Comparison of ENCODE assay signal across 22 cellular contexts in the genomic region with DNA sequence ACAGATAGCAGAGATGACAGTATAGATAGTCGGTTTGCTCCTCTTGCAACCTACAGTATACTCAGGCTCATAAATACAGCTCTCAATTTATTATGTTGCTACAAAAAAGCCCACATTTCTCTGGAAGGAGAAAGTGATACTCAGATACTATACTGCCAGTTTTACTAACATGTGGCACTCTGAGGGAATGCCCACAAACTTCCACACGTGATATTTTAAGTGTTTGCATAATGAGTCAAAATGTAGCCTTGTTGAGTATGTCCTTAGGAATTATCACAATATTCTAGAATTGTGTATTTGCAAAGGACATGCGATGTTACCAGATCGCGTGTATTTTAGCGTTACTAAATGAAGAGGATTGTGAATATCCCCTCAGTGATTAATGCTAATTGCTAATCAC.
DNase-seq lines count a peak whose midpoint lies in the region; ATAC-seq, FAIRE-seq and TF ChIP-seq lines count a peak whose summit lies in the region.
"Had no signal": no experiment of that assay in that cellular context is flagged by ENCODE, and none has a peak within 500 bp of the region (broad histone marks: within the 10 kb centered on the region; RNA-seq: fewer than 3 reads in every experiment).

No MANE protein-coding gene starts in this region.

- POLR2A ChIA-PET in PC-3 (lab: Charles Lee; ENCODE audit: unreplicated experiment): no interaction called here

- H4K91ac ChIP-seq in trophoblast cell (ENCODE audit: low read depth, low read length): no peak overlapping the region

- H3K18ac ChIP-seq in trophoblast cell (ENCODE audit: low read length): no peak overlapping the region

- intact Hi-C loops in PC-3 (cut with micrococcal nuclease) (loop anchor here (2.0 kb wide), 1 partner anchor 75 kb away; no protein-coding TSS in a partner anchor), spleen (cut with DNase I; ENCODE audit: low total_unique reads) (no loop called here)

- H2AK5ac ChIP-seq in trophoblast cell (ENCODE audit: low read length): no peak overlapping the region

- H3K4me1 ChIP-seq in PC-3 (ENCODE audit: insufficient read depth, low read length) (peaks cover 53% of the 10 kb centered on the region), trophoblast cell (ENCODE audit: control insufficient read depth in 1 of 2, insufficient read depth in 2 of 2, low read length in 2 of 2) (peaks cover 0 to 3% of the 10 kb centered on the region in 2 experiments), spleen (no peaks in the 10 kb centered on the region)
- H3K4me1 ChIP-seq: heart right ventricle, tibial artery had no signal

- H3K27me3 ChIP-seq in PC-3 (ENCODE audit: low read length) (no peaks in the 10 kb centered on the region), bronchial epithelial cell (ENCODE audit: control insufficient read depth, insufficient read depth, low read length) (no peaks in the 10 kb centered on the region), trophoblast cell (ENCODE audit: insufficient read depth, low read length) (no peaks in the 10 kb centered on the region), spleen (replicated peaks in 1 of 7) (no peaks in the 10 kb centered on the region)
- H3K27me3 ChIP-seq: heart right ventricle, tibial artery had no signal

- H4K20me1 ChIP-seq in PC-3 (ENCODE audit: low read length): no peaks in the 10 kb centered on the region

- FAIRE-seq in bronchial epithelial cell (lab: Jason Lieb, UNC): no peak

- WGBS in trophoblast cell (ENCODE audit: extremely low coverage, insufficient coverage, insufficient read length): no CpG with 5 or more reads among the region's 6 CpGs
- WGBS in spleen, 5 donors: 82 to 93% (median 83%) methylated on average over 6 of the region's 6 CpGs

- no peaks in the 10 kb centered on the region for H3K9me3 ChIP-seq in PC-3 (ENCODE audit: low read length)
- no peaks in the 10 kb centered on the region for H3K9me3 ChIP-seq in trophoblast cell (ENCODE audit: insufficient read depth, low read depth, low read length)
- no peaks in the 10 kb centered on the region for H3K9me3 ChIP-seq in spleen
- H3K9me3 ChIP-seq: heart right ventricle, tibial artery had no signal

- H3K27ac ChIP-seq in PC-3 (ENCODE audit: low read length) (0 out of 2 replicates have a peak overlapping the region, but pooled peaks have one; percentile 69), trophoblast cell (ENCODE audit: low read depth, low read length) (peak overlapping the region; percentile 58), spleen (no peak overlapping the region)
- H3K27ac ChIP-seq: heart right ventricle, tibial artery had no signal

- TF ChIP-seq CTCF in PC-3 (conservative IDR thresholded peaks at IDR 0.05; ENCODE audit: low read depth, low read length): no peak
- TF ChIP-seq CTCF in bronchial epithelial cell (IDR thresholded peaks at IDR 0.05; ENCODE audit: insufficient read depth, low read length, severe bottlenecking): no peak
- no peak for TF ChIP-seq CTCF in GM20000 (IDR thresholded peaks at IDR 0.05; ENCODE audit: extremely low read depth, missing control alignments)
- no peak for TF ChIP-seq CTCF in spleen (IDR thresholded peaks at IDR 0.05 in 8 of 11, conservative IDR thresholded peaks at IDR 0.05 in 3 of 11)

- CTCF ChIA-PET in PC-3 (lab: Charles Lee): no interaction called here

- H4K12ac ChIP-seq in trophoblast cell (ENCODE audit: low read depth, low read length): no peak overlapping the region

- DNase-seq in ELR (ENCODE audit: low read depth) (peak; percentile 71), PC-3 (peak; percentile 75), bronchial epithelial cell (ENCODE audit: low read depth) (peak; percentile 62), trophoblast cell (peak in 1 of 2 donors; percentile 9), mucosa of gallbladder (ENCODE audit: low spot score) (no peak), GM20000 (ENCODE audit: low spot score) (no peak), spleen (no peak)
- DNase-seq: activated CD8-positive, alpha-beta memory T cell treated with anti-CD3 and anti-CD28 coated beads for 24 hours; activated T-cell treated with anti-CD3 and anti-CD28 coated beads, Interleukin-2, amount 50 U/mL, for 4 hours; amygdala; central memory CD4-positive, alpha-beta T cell; heart right ventricle; left colon; naive thymus-derived CD8-positive, alpha-beta T cell; NCI-H1436; NCI-H2107; NK-92 treated with Interleukin-12 subunit alpha and Interleukin-12 subunit beta, amount 100 ng/mL, for 24 hours; SIG-M5; stimulated activated CD4-positive, alpha-beta T cell treated with anti-CD3 and anti-CD28 coated beads, Interleukin-12 subunit alpha, Interleukin-12 subunit beta, amount 100 ng/mL, for 4 hours; T-cell; tibial artery had no signal

- peaks cover 4% of the 10 kb centered on the region for H3K79me1 ChIP-seq in trophoblast cell (ENCODE audit: low read length)

- no peak for TF ChIP-seq POLR2A in spleen (IDR thresholded peaks at IDR 0.05)

- H3F3A ChIP-seq in PC-3 (ENCODE audit: low read length, unreplicated experiment): no peaks in the 10 kb centered on the region

- H2BK5ac ChIP-seq in trophoblast cell (ENCODE audit: low read depth, low read length, poor library complexity): no peak overlapping the region

- H3K9me2 ChIP-seq in PC-3 (replicated peaks; ENCODE audit: low read length): no peaks in the 10 kb centered on the region

- no peaks in the 10 kb centered on the region for H3K36me3 ChIP-seq in PC-3 (ENCODE audit: low read depth, low read length)
- H3K36me3 ChIP-seq in bronchial epithelial cell (ENCODE audit: control insufficient read depth, insufficient read depth, low read length): no peaks in the 10 kb centered on the region
- H3K36me3 ChIP-seq in trophoblast cell (ENCODE audit: control insufficient read depth in 1 of 2, insufficient read depth in 2 of 2, low read length in 2 of 2): no peaks in the 10 kb centered on the region
- H3K36me3 ChIP-seq in spleen: no peaks in the 10 kb centered on the region
- H3K36me3 ChIP-seq: heart right ventricle, tibial artery had no signal

- no peak overlapping the region for H3K9ac ChIP-seq in PC-3 (ENCODE audit: low read length)
- no peak overlapping the region for H3K9ac ChIP-seq in trophoblast cell (ENCODE audit: low read length)

- H4K8ac ChIP-seq in trophoblast cell (ENCODE audit: low read depth, low read length): no peak overlapping the region

- no peak overlapping the region for H3K4ac ChIP-seq in trophoblast cell (ENCODE audit: low read depth, low read length)

- H3K79me2 ChIP-seq in PC-3 (ENCODE audit: low read length) (no peaks in the 10 kb centered on the region), trophoblast cell (ENCODE audit: control insufficient read depth, insufficient read depth, low read length, poor library complexity) (no peaks in the 10 kb centered on the region)

- no peak overlapping the region for H3K14ac ChIP-seq in trophoblast cell (ENCODE audit: low read length)

- H2AFZ ChIP-seq in PC-3 (ENCODE audit: low read length) (peak overlapping the region; percentile 13; the same call in 1 of the 2 replicates), trophoblast cell (ENCODE audit: insufficient read depth, low read length, poor library complexity) (no peak overlapping the region)

- ATAC-seq in PC-3 (peak; percentile 62), GM21619 (IDR thresholded peaks at IDR 0.05; ENCODE audit: unreplicated experiment) (no peak)
- ATAC-seq: activated T-cell treated with anti-CD3 and anti-CD28 coated beads, Interleukin-2, amount 50 U/mL, for 4 hours; heart right ventricle; left colon; naive thymus-derived CD8-positive, alpha-beta T cell; T-cell had no signal

- H2BK12ac ChIP-seq in trophoblast cell (ENCODE audit: low read length): no peak overlapping the region

- no TSS peak for BruUV-seq in PC-3 (replicated peaks; lab: Mats Ljungman, UMichigan)

- peak overlapping the region; percentile 65 for H3K4me2 ChIP-seq in PC-3 (ENCODE audit: low read length)
- no peak overlapping the region for H3K4me2 ChIP-seq in trophoblast cell (ENCODE audit: low read length)

- H3K4me3 ChIP-seq in PC-3 (ENCODE audit: low read length) (peak overlapping the region; percentile 25), bronchial epithelial cell (ENCODE audit: low read depth, low read length) (no peak overlapping the region), trophoblast cell (ENCODE audit: low read depth, low read length) (no peak overlapping the region), spleen (no peak overlapping the region)
- H3K4me3 ChIP-seq: heart right ventricle, tibial artery had no signal

- H3K23ac ChIP-seq in trophoblast cell (ENCODE audit: low read length): no peak overlapping the region

- no peak overlapping the region for H2BK120ac ChIP-seq in trophoblast cell (ENCODE audit: insufficient read depth, low read length, poor library complexity)

Comparison
In these comparisons a context has a peak if more than half of its experiments do, and no peak if none do; other contexts are left out.
1. DNase-seq: peak in ELR (single experiment), PC-3 (single experiment) and bronchial epithelial cell (single experiment); none in mucosa of gallbladder (single experiment), GM20000 (single experiment) and spleen (single experiment).
2. H3K27ac ChIP-seq: peak in PC-3 (single experiment) and trophoblast cell (single experiment); none in spleen (0 of 8).